1 cellular context compared by ENCODE assay signal in the genomic region with DNA sequence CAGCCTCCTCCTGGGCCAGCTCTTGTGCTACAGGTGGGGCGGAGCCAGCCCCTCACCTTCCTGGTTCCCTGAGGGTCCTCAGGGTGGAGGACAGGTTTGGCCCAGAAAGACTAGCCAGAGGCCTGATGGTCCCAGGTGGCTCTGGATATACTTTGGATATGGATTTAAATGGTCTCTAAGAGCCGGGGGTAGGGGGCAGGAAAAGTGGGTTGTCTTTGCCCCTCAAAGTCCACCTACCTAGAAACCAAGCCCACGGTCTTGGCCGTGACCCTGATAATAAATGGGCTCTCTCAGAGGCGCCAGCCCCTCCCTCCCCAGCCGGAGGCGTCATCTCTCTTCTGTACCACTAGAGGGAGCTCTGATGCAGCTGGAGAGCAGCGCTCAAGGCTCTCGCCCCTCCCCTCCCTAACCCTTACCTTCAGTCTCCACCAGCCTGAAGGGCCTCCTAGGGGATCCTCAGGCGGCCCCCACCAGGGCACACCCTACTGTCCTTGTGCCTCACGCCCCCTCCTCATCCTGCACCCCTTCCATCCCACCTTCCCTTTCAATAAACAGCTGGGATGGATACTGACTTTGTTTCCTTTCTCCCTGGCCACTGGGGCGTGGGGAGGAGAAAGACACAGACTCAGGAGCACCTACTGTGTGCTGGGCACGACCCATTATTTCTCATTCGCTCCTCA.
TF ChIP-seq lines count a peak whose summit lies in the region.

No MANE protein-coding gene starts in this region.

TF ChIP-seq in HepG2, 621 proteins besides CTCF, POLR2A, EP300 and RAD21 (continued from another document and continues in another):
- no peak for TF ChIP-seq TP53 (CRISPR knock-in tag; conservative IDR thresholded peaks at IDR 0.05)
- no peak for TF ChIP-seq ZNF841 (CRISPR knock-in tag; IDR thresholded peaks at IDR 0.05; ENCODE audit: borderline replicate concordance)
- TF ChIP-seq, protein P1, sequence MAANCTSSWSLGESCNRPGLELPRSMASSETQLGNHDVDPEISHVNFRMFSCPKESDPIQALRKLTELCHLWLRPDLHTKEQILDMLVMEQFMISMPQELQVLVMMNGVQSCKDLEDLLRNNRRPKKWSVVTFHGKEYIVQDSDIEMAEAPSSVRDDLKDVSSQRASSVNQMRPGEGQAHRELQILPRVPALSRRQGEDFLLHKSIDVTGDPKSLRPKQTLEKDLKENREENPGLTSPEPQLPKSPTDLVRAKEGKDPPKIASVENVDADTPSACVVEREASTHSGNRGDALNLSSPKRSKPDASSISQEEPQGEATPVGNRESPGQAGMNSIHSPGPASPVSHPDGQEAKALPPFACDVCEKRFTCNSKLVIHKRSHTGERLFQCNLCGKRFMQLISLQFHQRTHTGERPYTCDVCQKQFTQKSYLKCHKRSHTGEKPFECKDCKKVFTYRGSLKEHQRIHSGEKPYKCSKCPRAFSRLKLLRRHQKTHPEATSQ (CRISPR knock-in tag; IDR thresholded peaks at IDR 0.05; ENCODE audit: borderline replicate concordance), result peak; percentile 90; the same call in 1 of the 2 replicates
- peak; percentile 78 for TF ChIP-seq ATF7-NPFF (CRISPR knock-in tag; IDR thresholded peaks at IDR 0.05; ENCODE audit: low read depth)
- TF ChIP-seq IKZF4 (CRISPR knock-in tag; IDR thresholded peaks at IDR 0.05; ENCODE audit: borderline replicate concordance, low read depth, not compliant biosample characterization), result peak; percentile 62
- TF ChIP-seq, protein P2, sequence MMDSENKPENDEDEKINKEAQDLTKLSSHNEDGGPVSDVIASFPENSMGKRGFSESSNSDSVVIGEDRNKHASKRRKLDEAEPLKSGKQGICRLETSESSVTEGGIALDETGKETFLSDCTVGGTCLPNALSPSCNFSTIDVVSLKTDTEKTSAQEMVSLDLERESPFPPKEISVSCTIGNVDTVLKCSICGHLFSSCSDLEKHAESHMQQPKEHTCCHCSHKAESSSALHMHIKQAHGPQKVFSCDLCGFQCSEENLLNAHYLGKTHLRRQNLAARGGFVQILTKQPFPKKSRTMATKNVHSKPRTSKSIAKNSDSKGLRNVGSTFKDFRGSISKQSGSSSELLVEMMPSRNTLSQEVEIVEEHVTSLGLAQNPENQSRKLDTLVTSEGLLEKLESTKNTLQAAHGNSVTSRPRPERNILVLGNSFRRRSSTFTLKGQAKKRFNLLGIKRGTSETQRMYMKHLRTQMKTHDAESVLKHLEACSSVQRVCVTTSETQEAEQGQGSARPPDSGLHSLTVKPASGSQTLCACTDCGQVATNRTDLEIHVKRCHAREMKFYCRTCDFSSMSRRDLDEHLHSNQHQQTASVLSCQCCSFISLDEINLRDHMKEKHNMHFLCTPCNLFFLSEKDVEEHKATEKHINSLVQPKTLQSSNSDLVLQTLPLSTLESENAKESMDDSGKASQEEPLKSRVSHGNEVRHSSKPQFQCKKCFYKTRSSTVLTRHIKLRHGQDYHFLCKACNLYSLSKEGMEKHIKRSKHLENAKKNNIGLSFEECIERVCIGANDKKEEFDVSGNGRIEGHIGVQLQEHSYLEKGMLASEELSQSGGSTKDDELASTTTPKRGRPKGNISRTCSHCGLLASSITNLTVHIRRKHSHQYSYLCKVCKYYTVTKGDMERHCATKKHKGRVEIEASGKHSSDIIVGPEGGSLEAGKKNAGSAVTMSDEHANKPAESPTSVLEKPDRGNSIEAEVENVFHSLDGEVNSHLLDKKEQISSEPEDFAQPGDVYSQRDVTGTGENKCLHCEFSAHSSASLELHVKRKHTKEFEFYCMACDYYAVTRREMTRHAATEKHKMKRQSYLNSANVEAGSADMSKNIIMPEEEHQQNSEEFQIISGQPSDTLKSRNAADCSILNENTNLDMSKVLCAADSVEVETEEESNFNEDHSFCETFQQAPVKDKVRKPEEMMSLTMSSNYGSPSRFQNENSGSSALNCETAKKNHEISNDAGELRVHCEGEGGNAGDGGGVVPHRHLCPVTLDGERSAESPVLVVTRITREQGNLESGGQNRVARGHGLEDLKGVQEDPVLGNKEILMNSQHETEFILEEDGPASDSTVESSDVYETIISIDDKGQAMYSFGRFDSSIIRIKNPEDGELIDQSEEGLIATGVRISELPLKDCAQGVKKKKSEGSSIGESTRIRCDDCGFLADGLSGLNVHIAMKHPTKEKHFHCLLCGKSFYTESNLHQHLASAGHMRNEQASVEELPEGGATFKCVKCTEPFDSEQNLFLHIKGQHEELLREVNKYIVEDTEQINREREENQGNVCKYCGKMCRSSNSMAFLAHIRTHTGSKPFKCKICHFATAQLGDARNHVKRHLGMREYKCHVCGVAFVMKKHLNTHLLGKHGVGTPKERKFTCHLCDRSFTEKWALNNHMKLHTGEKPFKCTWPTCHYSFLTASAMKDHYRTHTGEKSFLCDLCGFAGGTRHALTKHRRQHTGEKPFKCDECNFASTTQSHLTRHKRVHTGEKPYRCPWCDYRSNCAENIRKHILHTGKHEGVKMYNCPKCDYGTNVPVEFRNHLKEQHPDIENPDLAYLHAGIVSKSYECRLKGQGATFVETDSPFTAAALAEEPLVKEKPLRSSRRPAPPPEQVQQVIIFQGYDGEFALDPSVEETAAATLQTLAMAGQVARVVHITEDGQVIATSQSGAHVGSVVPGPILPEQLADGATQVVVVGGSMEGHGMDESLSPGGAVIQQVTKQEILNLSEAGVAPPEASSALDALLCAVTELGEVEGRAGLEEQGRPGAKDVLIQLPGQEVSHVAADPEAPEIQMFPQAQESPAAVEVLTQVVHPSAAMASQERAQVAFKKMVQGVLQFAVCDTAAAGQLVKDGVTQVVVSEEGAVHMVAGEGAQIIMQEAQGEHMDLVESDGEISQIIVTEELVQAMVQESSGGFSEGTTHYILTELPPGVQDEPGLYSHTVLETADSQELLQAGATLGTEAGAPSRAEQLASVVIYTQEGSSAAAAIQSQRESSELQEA (CRISPR knock-in tag; IDR thresholded peaks at IDR 0.05; ENCODE audit: not compliant biosample characterization), result peak; percentile 83
- TF ChIP-seq, protein P3, sequence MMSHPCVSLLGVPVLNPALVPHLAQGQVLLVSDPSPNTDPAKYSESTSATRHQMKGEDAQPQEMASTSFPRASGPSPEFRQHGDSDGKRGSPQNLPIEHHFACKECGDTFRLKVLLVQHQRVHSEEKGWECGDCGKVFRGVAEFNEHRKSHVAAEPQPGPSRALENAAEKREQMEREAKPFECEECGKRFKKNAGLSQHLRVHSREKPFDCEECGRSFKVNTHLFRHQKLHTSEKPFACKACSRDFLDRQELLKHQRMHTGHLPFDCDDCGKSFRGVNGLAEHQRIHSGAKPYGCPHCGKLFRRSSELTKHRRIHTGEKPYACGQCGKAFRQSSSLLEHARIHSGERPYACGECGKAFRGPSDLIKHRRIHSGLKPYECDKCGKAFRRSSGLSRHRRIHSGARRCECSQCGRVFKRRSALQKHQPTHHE (CRISPR knock-in tag; IDR thresholded peaks at IDR 0.05; ENCODE audit: borderline replicate concordance), result peak; percentile 70; the same call in 1 of the 2 replicates
- TF ChIP-seq FLYWCH1 (CRISPR knock-in tag; IDR thresholded peaks at IDR 0.05), result no peak
- TF ChIP-seq ZNF670 (CRISPR knock-in tag; IDR thresholded peaks at IDR 0.05; ENCODE audit: borderline replicate concordance), result no peak
- TF ChIP-seq ZNF138 (CRISPR knock-in tag; IDR thresholded peaks at IDR 0.05; ENCODE audit: low read depth), result no peak
- no peak for TF ChIP-seq MED8 (CRISPR knock-in tag; IDR thresholded peaks at IDR 0.05; ENCODE audit: insufficient replicate concordance)
- TF ChIP-seq ZNF788 (CRISPR knock-in tag; IDR thresholded peaks at IDR 0.05; ENCODE audit: borderline replicate concordance), result peak; percentile 94
- TF ChIP-seq SP1 (IDR thresholded peaks at IDR 0.05), result no peak
- peak; percentile 48; the same call in 1 of the 2 replicates for TF ChIP-seq SP1 (CRISPR knock-in tag; IDR thresholded peaks at IDR 0.05)
- TF ChIP-seq CEBPG (CRISPR knock-in tag; IDR thresholded peaks at IDR 0.05), result peak; percentile 27; the same call in 1 of the 2 replicates
- TF ChIP-seq BATF2 (CRISPR knock-in tag; IDR thresholded peaks at IDR 0.05), result no peak
- TF ChIP-seq NFIC (IDR thresholded peaks at IDR 0.05; ENCODE audit: low read length), result no peak
- no peak for TF ChIP-seq RFX3 (CRISPR knock-in tag; IDR thresholded peaks at IDR 0.05)
- peak; percentile 70; the same call in 1 of the 2 replicates for TF ChIP-seq SOX5 (CRISPR knock-in tag; IDR thresholded peaks at IDR 0.05; ENCODE audit: borderline replicate concordance)
- no peak for TF ChIP-seq NR1H2 (CRISPR knock-in tag; IDR thresholded peaks at IDR 0.05; ENCODE audit: borderline replicate concordance, low read depth)
- TF ChIP-seq KAT2B (IDR thresholded peaks at IDR 0.05; ENCODE audit: borderline replicate concordance, low read depth, low read length), result no peak
- TF ChIP-seq, protein P4, sequence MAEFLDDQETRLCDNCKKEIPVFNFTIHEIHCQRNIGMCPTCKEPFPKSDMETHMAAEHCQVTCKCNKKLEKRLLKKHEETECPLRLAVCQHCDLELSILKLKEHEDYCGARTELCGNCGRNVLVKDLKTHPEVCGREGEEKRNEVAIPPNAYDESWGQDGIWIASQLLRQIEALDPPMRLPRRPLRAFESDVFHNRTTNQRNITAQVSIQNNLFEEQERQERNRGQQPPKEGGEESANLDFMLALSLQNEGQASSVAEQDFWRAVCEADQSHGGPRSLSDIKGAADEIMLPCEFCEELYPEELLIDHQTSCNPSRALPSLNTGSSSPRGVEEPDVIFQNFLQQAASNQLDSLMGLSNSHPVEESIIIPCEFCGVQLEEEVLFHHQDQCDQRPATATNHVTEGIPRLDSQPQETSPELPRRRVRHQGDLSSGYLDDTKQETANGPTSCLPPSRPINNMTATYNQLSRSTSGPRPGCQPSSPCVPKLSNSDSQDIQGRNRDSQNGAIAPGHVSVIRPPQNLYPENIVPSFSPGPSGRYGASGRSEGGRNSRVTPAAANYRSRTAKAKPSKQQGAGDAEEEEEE (CRISPR knock-in tag; IDR thresholded peaks at IDR 0.05; ENCODE audit: borderline replicate concordance), result no peak
- TF ChIP-seq ZNF326 (CRISPR knock-in tag; IDR thresholded peaks at IDR 0.05; ENCODE audit: borderline replicate concordance), result no peak
- TF ChIP-seq ZNF597 (CRISPR knock-in tag; IDR thresholded peaks at IDR 0.05), result no peak
- TF ChIP-seq RBM39 (IDR thresholded peaks at IDR 0.05; ENCODE audit: low read depth, low read length, poor library complexity, severe bottlenecking), result peak; percentile 61
- no peak for TF ChIP-seq SNRNP70 (IDR thresholded peaks at IDR 0.05; ENCODE audit: low read depth, low read length)
- no peak for TF ChIP-seq GABPA (IDR thresholded peaks at IDR 0.05; ENCODE audit: low read depth, low read length)
- TF ChIP-seq GABPA (CRISPR knock-in tag; IDR thresholded peaks at IDR 0.05; ENCODE audit: low read depth), result no peak
- peak; percentile 34; the same call in 1 of the 2 replicates for TF ChIP-seq GABPB1 (CRISPR knock-in tag; IDR thresholded peaks at IDR 0.05)
- TF ChIP-seq, protein P5, sequence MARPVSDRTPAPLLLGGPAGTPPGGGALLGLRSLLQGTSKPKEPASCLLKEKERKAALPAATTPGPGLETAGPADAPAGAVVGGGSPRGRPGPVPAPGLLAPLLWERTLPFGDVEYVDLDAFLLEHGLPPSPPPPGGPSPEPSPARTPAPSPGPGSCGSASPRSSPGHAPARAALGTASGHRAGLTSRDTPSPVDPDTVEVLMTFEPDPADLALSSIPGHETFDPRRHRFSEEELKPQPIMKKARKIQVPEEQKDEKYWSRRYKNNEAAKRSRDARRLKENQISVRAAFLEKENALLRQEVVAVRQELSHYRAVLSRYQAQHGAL (CRISPR knock-in tag; IDR thresholded peaks at IDR 0.05; ENCODE audit: not compliant biosample characterization), result no peak
- peak; percentile 17; the same call in 1 of the 2 replicates for TF ChIP-seq BHLHE40 (IDR thresholded peaks at IDR 0.05; ENCODE audit: low read length)
- TF ChIP-seq MAFF (IDR thresholded peaks at IDR 0.05; ENCODE audit: low read depth, low read length), result no peak
- TF ChIP-seq ZNF34 (CRISPR knock-in tag; IDR thresholded peaks at IDR 0.05; ENCODE audit: borderline replicate concordance), result 0 out of 2 replicates have a peak, but pooled peaks have one; percentile 43
- TF ChIP-seq, protein P6, sequence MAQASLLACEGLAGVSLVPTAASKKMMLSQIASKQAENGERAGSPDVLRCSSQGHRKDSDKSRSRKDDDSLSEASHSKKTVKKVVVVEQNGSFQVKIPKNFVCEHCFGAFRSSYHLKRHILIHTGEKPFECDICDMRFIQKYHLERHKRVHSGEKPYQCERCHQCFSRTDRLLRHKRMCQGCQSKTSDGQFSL (CRISPR knock-in tag; IDR thresholded peaks at IDR 0.05), result peak; percentile 90
- peak; percentile 84; the same call in 1 of the 2 replicates for TF ChIP-seq ZSCAN9 (CRISPR knock-in tag; IDR thresholded peaks at IDR 0.05; ENCODE audit: borderline replicate concordance)
- peak; percentile 98 for TF ChIP-seq ERF (CRISPR knock-in tag; IDR thresholded peaks at IDR 0.05)
- TF ChIP-seq ZNF136 (CRISPR knock-in tag; IDR thresholded peaks at IDR 0.05; ENCODE audit: low read depth), result 0 out of 2 replicates have a peak, but pooled peaks have one; percentile 32
- peak; percentile 97 for TF ChIP-seq RBM22 (optimal IDR thresholded peaks at IDR 0.05; ENCODE audit: low read length)
- TF ChIP-seq CHD4 (IDR thresholded peaks at IDR 0.05; ENCODE audit: borderline replicate concordance, low read length), result peak; percentile 63; the same call in 1 of the 2 replicates
- peak; percentile 95 for TF ChIP-seq KDM4B (CRISPR knock-in tag; IDR thresholded peaks at IDR 0.05)
- TF ChIP-seq RFXAP (CRISPR knock-in tag; IDR thresholded peaks at IDR 0.05; ENCODE audit: borderline replicate concordance), result no peak; the same call in 1 of the 2 replicates
- TF ChIP-seq ZNF749 (CRISPR knock-in tag; IDR thresholded peaks at IDR 0.05; ENCODE audit: borderline replicate concordance), result peak; percentile 87; the same call in 1 of the 2 replicates
- peak; percentile 50; the same call in 1 of the 2 replicates for TF ChIP-seq ZMYM3 (CRISPR knock-in tag; IDR thresholded peaks at IDR 0.05)
- TF ChIP-seq XBP1 (CRISPR knock-in tag; IDR thresholded peaks at IDR 0.05), result no peak
- no peak; a peak in 1 of 4 replicates for TF ChIP-seq ATF4 (CRISPR knock-in tag; IDR thresholded peaks at IDR 0.05)
